In the genomic region with DNA sequence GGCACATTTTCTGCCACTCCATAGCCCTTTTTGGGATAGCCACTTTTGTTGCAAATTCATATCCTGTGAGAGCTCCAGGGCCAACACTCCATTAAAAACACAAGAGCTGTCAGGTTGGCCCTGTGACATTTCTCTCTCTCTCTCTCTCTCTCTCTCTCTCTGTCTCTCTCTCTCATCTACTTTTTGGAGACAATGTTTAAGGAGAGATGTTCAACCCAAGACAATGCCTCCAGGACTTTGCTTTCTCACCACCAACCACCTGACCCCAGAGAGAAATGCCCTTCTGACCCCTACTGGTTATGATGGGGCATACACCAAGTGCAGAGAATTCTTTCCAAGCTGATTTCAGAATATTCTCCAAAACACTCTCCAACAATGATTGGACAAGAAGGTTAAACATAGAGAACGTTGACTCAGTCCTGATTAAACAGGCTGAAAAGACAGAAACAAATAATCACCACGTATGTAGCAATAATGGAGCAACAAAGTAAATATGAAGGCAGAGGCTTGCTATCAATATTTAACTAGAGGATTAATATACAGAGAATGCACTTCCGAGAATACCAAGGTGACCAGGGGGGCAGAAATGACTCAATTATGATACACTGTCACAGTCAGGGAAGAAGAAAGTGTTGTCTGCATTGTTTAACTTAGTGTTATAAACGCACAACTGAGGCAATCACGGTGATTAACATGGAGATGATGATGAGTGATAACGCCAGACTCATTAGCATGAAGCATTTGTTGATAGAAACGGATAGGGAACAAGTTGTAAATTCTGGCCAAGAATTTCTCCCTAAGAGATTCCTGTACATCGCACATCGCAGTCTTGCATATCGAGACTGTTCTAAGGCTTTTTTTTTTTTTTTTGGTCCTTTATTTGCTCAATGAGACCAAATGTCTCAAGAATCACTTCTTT, we compare ENCODE assay signal across 8 cellular contexts.
A peak's percentile ranks its signal among the peaks of the same experiment; 100 is the strongest.
DNase-seq lines count a peak whose midpoint lies in the region; ATAC-seq, FAIRE-seq and TF ChIP-seq lines count a peak whose summit lies in the region.

No MANE protein-coding gene starts in this region.

- H3K4me3 Mint-ChIP-seq in T-helper 2 cell treated with Interferon-gamma antibody and Interleukin-4, amounts not matched to agents 5 μg/mL and 100 μg/mL, for 36 hours = no peak overlapping the region

- no peaks in the 10 kb centered on the region for H3K36me3 ChIP-seq in small intestine (ENCODE audit: control insufficient read depth in 2 of 2, insufficient read depth in 2 of 2, low read length in 2 of 2)

- 21 to 50% (median 28%) methylated on average over 10 of the region's 10 CpGs for WGBS in small intestine, 3 donors

- H3K9me3 Mint-ChIP-seq in T-helper 2 cell treated with Interferon-gamma antibody and Interleukin-4, amounts not matched to agents 5 μg/mL and 100 μg/mL, for 36 hours = no peaks in the 10 kb centered on the region

- ATAC-seq in GM21381 (IDR thresholded peaks at IDR 0.05; ENCODE audit: unreplicated experiment) (peak; percentile 85), GM19467 (IDR thresholded peaks at IDR 0.05; ENCODE audit: unreplicated experiment) (no peak)

- H3K36me3 Mint-ChIP-seq in T-helper 2 cell treated with Interferon-gamma antibody and Interleukin-4, amounts not matched to agents 5 μg/mL and 100 μg/mL, for 36 hours (ENCODE audit: low read depth) = peaks cover 6% of the 10 kb centered on the region

- H3K27me3 Mint-ChIP-seq in T-helper 2 cell treated with Interferon-gamma antibody and Interleukin-4, amounts not matched to agents 5 μg/mL and 100 μg/mL, for 36 hours (ENCODE audit: low read depth) = no peaks in the 10 kb centered on the region

- H3K27me3 ChIP-seq in HL-60 (ENCODE audit: insufficient read depth, poor library complexity, severe bottlenecking) (no peaks in the 10 kb centered on the region), small intestine (ENCODE audit: control insufficient read depth in 2 of 2, insufficient read depth in 2 of 2, low read length in 2 of 2) (no peaks in the 10 kb centered on the region)

- H3K4me3 ChIP-seq in HL-60 (replicated peaks; ENCODE audit: insufficient read depth, low read length) (no peak overlapping the region), small intestine (ENCODE audit: low read depth in 1 of 2, low read length in 2 of 2) (no peak overlapping the region)

- H3K27ac Mint-ChIP-seq in T-helper 2 cell treated with Interferon-gamma antibody and Interleukin-4, amounts not matched to agents 5 μg/mL and 100 μg/mL, for 36 hours = peak overlapping the region; percentile 74

- DNase-seq in NOMO-1 treated with DMSO at 0.1 percent for 48 hours (lab: John Stamatoyannopoulos, UW; ENCODE audit: unreplicated experiment) (peak; percentile 33), NOMO-1 treated with dmso at 0.1 percent for 144 hours (lab: John Stamatoyannopoulos, UW; ENCODE audit: unreplicated experiment) (no peak), HL-60 (ENCODE audit: low read depth in 1 of 2, low spot score in 1 of 2) (no peak), fibroblast of gingiva (ENCODE audit: low read depth) (peak; percentile 72), small intestine (peak; percentile 60)
- no peak for DNase-seq in T-helper 2 cell treated with Interferon-gamma antibody and Interleukin-4, amounts not matched to agents 5 μg/mL and 100 μg/mL, for 36 hours (ENCODE audit: low spot score)

- H3K4me1 ChIP-seq in small intestine (ENCODE audit: control insufficient read depth in 2 of 2, insufficient read depth in 1 of 2, low read depth in 1 of 2, low read length in 1 of 2) = no peaks in the 10 kb centered on the region

- H3K27ac ChIP-seq in HL-60 (replicated peaks) (no peak overlapping the region), small intestine (ENCODE audit: low read depth in 1 of 2, low read length in 1 of 2) (no peak overlapping the region)

- no peaks in the 10 kb centered on the region for H3K9me3 ChIP-seq in small intestine (ENCODE audit: control insufficient read depth, low read depth)

- TF ChIP-seq CTCF in HL-60 (IDR thresholded peaks at IDR 0.05; ENCODE audit: insufficient read depth, low read length) = peak; percentile 27

- FAIRE-seq in small intestine (lab: Jason Lieb, UNC) = no peak

- H3K4me1 Mint-ChIP-seq in T-helper 2 cell treated with Interferon-gamma antibody and Interleukin-4, amounts not matched to agents 5 μg/mL and 100 μg/mL, for 36 hours (ENCODE audit: low read depth) = peaks cover 35% of the 10 kb centered on the region

Comparison
In these comparisons a context has a peak if more than half of its experiments do, and no peak if none do; other contexts are left out.
1. DNase-seq: peak in NOMO-1 treated with DMSO at 0.1 percent for 48 hours (single experiment), fibroblast of gingiva (single experiment) and small intestine (single experiment); none in NOMO-1 treated with dmso at 0.1 percent for 144 hours (single experiment), HL-60 (0 of 2) and T-helper 2 cell treated with Interferon-gamma antibody and Interleukin-4, amounts not matched to agents 5 μg/mL and 100 μg/mL, for 36 hours (single experiment).